32 cellular contexts compared by ENCODE assay signal in genomic region chr16:17213974-17214373, GRCh38.
"Had no signal": no experiment of that assay in that cellular context is flagged by ENCODE, and none has a peak within 500 bp of the region (broad histone marks: within the 10 kb centered on the region; RNA-seq: fewer than 3 reads in every experiment).

No MANE protein-coding gene starts in this region.

- H3K27me3 Mint-ChIP-seq: activated CD4-positive, alpha-beta T cell treated with anti-CD3 and anti-CD28 coated beads, Interleukin-2, amount 10 ng/mL, durations not matched to agents 7 days and 5 days had no signal

- H3K4me1 ChIP-seq: ascending aorta, Peyer's patch, SJSA1 had no signal

- DNase-seq: activated CD4-positive, alpha-beta T cell treated with anti-CD3 and anti-CD28 coated beads, Interleukin-2, amount 10 ng/mL, durations not matched to agents 7 days and 5 days; activated CD4-positive, alpha-beta T cell treated with anti-CD3 and anti-CD28 coated beads, Interleukin-2, amount 50 U/mL, for 48 hours; activated CD4-positive, CD25-positive, alpha-beta regulatory T cell; activated gamma-delta T cell treated with Interleukin-2 at 50 U/mL for 16 hours; activated naive CD4-positive, alpha-beta T cell treated with anti-CD3 and anti-CD28 coated beads for 36 hours; activated T-cell treated with anti-CD3 and anti-CD28 coated beads, Interleukin-2, amount 50 U/mL, for 4 hours; amniotic stem cell; NCI-H1048; NCI-H1105 treated with DMSO at 0.1 percent for 48 hours; NCI-H1436; NCI-H1694; NCI-H1930; NCI-H2081 treated with DMSO at 0.1 percent for 48 hours; NCI-H226; NCI-H446 treated with DMSO at 0.1 percent for 48 hours; NCI-H524; NCI-H69; NCI-H82; NK-92 treated with Interleukin-12 subunit alpha and Interleukin-12 subunit beta, amount 100 ng/mL, for 24 hours; PC-3; Peyer's patch; RPMI8226; SHP77 treated with DMSO at 0.1 percent for 48 hours; SW 1271; T-helper 1 cell; T1000; WERI-Rb-1 had no signal

- H3K27ac Mint-ChIP-seq: activated naive CD4-positive, alpha-beta T cell treated with anti-CD3 and anti-CD28 coated beads for 36 hours; activated T-helper 1 cell treated with anti-CD3 and anti-CD28 coated beads, Interleukin-12 subunit alpha, Interleukin-12 subunit beta, Interleukin-2, Interleukin-4 antibody, amounts not matched to agents 30 ng/mL and 10 ng/mL and 1 ng/mL, durations not matched to agents 14 hours and 24 hours and 36 hours had no signal

- ATAC-seq: activated naive CD4-positive, alpha-beta T cell treated with anti-CD3 and anti-CD28 coated beads, Interleukin-2, amount 50 U/mL, for 72 hours; activated T-cell treated with anti-CD3 and anti-CD28 coated beads, Interleukin-2, amount 50 U/mL, for 4 hours; PC-3 had no signal

- H3K27ac ChIP-seq: ascending aorta, cardiac muscle cell, Peyer's patch, SJSA1, WERI-Rb-1 had no signal

- H3K9me3 ChIP-seq: Peyer's patch, SJSA1 had no signal

- H3K36me3 ChIP-seq: ascending aorta, cardiac muscle cell, SJSA1, WERI-Rb-1 had no signal

- H3K4me3 ChIP-seq: ascending aorta, cardiac muscle cell, Peyer's patch, SJSA1 had no signal

- H3K4me3 Mint-ChIP-seq: activated CD4-positive, alpha-beta T cell treated with anti-CD3 and anti-CD28 coated beads, Interleukin-2, amount 10 ng/mL, durations not matched to agents 7 days and 5 days; activated naive CD4-positive, alpha-beta T cell treated with anti-CD3 and anti-CD28 coated beads for 36 hours; activated T-cell treated with anti-CD3 and anti-CD28 coated beads, Interleukin-2, amount 50 U/mL, for 4 hours; activated T-helper 1 cell treated with anti-CD3 and anti-CD28 coated beads, Interleukin-12 subunit alpha, Interleukin-12 subunit beta, Interleukin-2, Interleukin-4 antibody, amounts not matched to agents 30 ng/mL and 10 ng/mL and 1 ng/mL, durations not matched to agents 14 hours and 24 hours and 36 hours had no signal

- H3K27me3 ChIP-seq: ascending aorta, cardiac muscle cell, Peyer's patch, SJSA1 had no signal
